In the genomic region with DNA sequence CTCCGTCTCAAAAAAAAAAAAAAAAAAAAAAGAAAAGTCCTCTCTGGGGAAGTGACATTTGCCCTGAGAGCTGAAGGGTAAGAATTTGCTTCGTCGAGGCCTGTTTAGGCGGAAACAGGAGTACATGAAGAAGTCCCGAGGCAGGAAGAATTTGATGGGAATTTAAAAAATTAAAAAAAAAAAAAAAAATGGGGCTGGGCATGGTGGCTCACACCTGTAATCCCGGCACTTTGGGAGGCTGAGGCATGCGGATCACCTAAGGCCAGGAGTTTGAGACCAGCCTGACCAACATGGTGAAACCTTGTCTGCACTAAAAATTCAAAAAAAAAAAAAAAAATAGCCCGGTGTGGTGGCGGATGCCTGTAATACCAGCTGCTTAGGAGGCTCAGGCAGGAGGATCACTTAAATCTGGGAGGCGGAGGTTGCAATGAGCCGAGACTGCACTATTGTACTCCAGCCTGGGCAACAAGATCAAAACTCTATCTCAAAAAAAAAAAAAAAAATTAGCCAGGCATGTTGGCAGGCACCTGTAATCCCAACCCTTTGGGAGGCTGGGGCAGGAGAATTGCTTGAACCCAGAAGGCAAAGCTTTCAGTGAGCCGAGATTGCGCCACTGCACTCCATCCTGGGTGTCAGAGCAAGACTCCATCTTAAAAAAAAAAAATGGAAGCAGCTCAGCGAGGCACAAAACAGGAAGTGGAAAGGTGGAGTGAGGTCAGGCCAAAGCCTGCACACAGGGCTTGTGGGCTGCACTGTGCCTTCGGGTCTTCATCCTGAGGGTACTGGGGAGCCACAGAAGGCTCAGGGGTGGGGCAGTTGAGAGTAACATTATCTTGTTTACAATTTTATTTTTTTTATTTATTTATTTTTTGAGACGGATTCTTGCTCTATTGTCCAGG, we compare ENCODE assay signal across 1 cellular context.
TF ChIP-seq lines count a peak whose summit lies in the region.

No MANE protein-coding gene starts in this region.

TF ChIP-seq in endothelial cell of umbilical vein, 7 proteins besides CTCF, POLR2A, EP300 and RAD21 (continued from another document):
- TF ChIP-seq GATA2 (IDR thresholded peaks at IDR 0.05; ENCODE audit: insufficient read depth, insufficient read length, low read depth, low read length): no peak
- TF ChIP-seq MAX (IDR thresholded peaks at IDR 0.05; ENCODE audit: insufficient read depth, insufficient read length): no peak
- no peak for TF ChIP-seq JUN (IDR thresholded peaks at IDR 0.05; ENCODE audit: borderline replicate concordance, insufficient read depth, insufficient read length, low read depth)
- peak; percentile 8 for TF ChIP-seq POLR2AphosphoS5 (IDR thresholded peaks at IDR 0.05; ENCODE audit: insufficient read depth, low read depth, low read length)
